8 cellular contexts compared by ENCODE assay signal in the genomic region with DNA sequence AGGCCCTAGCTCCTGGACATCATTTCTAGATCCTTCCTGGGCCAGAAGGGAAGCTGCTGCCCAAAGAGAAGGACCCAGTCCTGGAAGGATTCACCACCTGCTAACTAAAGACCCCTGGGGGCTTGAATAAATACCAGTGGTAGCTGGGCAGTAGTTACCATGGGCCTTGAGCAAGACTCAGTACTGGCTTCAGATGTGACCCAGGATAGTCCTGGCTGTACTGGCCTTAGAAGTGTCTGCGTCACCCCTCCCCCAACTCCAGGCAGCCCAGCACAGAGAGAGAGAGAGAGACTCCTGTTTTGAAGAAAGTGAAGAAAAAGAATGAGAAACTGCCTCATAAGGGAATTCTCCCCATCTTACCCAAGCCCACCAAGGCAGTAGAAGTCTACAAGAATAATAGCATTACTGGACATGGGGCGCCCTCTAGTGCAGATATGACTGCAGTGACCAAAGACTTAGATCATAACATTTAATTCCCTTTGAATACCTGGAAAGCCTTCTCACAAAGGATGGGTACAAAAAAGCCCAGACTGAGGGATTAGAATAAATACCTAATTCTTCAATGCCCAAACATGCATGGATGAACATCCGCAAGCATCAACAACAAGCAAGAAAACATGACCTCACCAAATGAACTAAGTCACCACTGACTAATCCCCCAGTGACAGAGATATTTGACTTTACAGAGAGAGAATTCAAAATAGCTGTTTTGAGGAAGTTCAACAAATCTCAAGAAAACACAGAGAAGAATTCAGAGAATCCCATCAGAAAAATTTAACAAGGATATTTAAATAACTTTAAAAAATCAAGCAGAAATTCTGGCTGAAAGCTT.
A peak's percentile ranks its signal among the peaks of the same experiment; 100 is the strongest.
DNase-seq lines count a peak whose midpoint lies in the region; ATAC-seq and TF ChIP-seq lines count a peak whose summit lies in the region.

No MANE protein-coding gene starts in this region.

- H3K36me3 ChIP-seq in gastrocnemius medialis, result no peaks in the 10 kb centered on the region

- H3K4me3 Mint-ChIP-seq in activated CD8-positive, alpha-beta memory T cell treated with anti-CD3 and anti-CD28 coated beads, Interleukin-2, amount 10 ng/mL, durations not matched to agents 7 days and 5 days, result no peak overlapping the region

- no peak overlapping the region for H3K4me3 ChIP-seq in gastrocnemius medialis

- intact Hi-C loops in gastrocnemius medialis (cut with DNase I; ENCODE audit: low total_unique reads), result loop anchor here (10.0 kb wide), 1 partner anchor 797 kb away; no protein-coding TSS in a partner anchor

- in situ Hi-C loops in gastrocnemius medialis (cut with MboI; ENCODE audit: low sequenced_read_pairs in 4 of 4), result no loop called here

- no peaks in the 10 kb centered on the region for H3K27me3 ChIP-seq in gastrocnemius medialis

- TF ChIP-seq CTCF in gastrocnemius medialis (IDR thresholded peaks at IDR 0.05 in 4 of 5, conservative IDR thresholded peaks at IDR 0.05 in 1 of 5), result peak in 4 of 5 experiments; percentile 14 to 34 (median 24)

- no peak overlapping the region for H3K27ac Mint-ChIP-seq in activated CD8-positive, alpha-beta memory T cell treated with anti-CD3 and anti-CD28 coated beads, Interleukin-2, amount 10 ng/mL, durations not matched to agents 7 days and 5 days

- DNase-seq in EH (ENCODE audit: low read depth) (peak; percentile 47), NCI-H524 treated with DMSO at 0.1 percent for 48 hours (lab: John Stamatoyannopoulos, UW) (peak; percentile 31), foreskin melanocyte (peak; percentile 32), gastrocnemius medialis (no peak), NCI-H1048 (lab: John Stamatoyannopoulos, UW) (no peak)
- peak; percentile 57 for DNase-seq in activated CD8-positive, alpha-beta memory T cell treated with anti-CD3 and anti-CD28 coated beads, Interleukin-2, amount 10 ng/mL, durations not matched to agents 7 days and 5 days

- no peaks in the 10 kb centered on the region for H3K9me3 ChIP-seq in gastrocnemius medialis

- H3K9me3 Mint-ChIP-seq in activated CD8-positive, alpha-beta memory T cell treated with anti-CD3 and anti-CD28 coated beads, Interleukin-2, amount 10 ng/mL, durations not matched to agents 7 days and 5 days (ENCODE audit: low read depth), result no peaks in the 10 kb centered on the region

- peaks cover 12% of the 10 kb centered on the region for H3K27me3 Mint-ChIP-seq in activated CD8-positive, alpha-beta memory T cell treated with anti-CD3 and anti-CD28 coated beads, Interleukin-2, amount 10 ng/mL, durations not matched to agents 7 days and 5 days

- TF ChIP-seq POLR2A in gastrocnemius medialis (IDR thresholded peaks at IDR 0.05), result no peak

- no peaks in the 10 kb centered on the region for H3K36me3 Mint-ChIP-seq in activated CD8-positive, alpha-beta memory T cell treated with anti-CD3 and anti-CD28 coated beads, Interleukin-2, amount 10 ng/mL, durations not matched to agents 7 days and 5 days

- CTCF ChIA-PET in activated CD8-positive, alpha-beta memory T cell treated with anti-CD3 and anti-CD28 coated beads, Interleukin-2, amount 10 ng/mL, durations not matched to agents 7 days and 5 days (lab: Charles Lee), result interaction anchor here (0.6 to 1.9 kb wide), 14 partner anchors 17 to 797 kb away, joined by 3 to 7 read pairs (median 3); no protein-coding TSS in a partner anchor

- ATAC-seq in HG02938 (IDR thresholded peaks at IDR 0.05; ENCODE audit: unreplicated experiment) (peak; percentile 56), gastrocnemius medialis (no peak), HG03378 (IDR thresholded peaks at IDR 0.05; ENCODE audit: unreplicated experiment) (no peak)
- no peak for ATAC-seq in activated CD8-positive, alpha-beta memory T cell treated with anti-CD3 and anti-CD28 coated beads, Interleukin-2, amount 10 ng/mL, durations not matched to agents 7 days and 5 days

- H3K4me1 Mint-ChIP-seq in activated CD8-positive, alpha-beta memory T cell treated with anti-CD3 and anti-CD28 coated beads, Interleukin-2, amount 10 ng/mL, durations not matched to agents 7 days and 5 days, result peaks cover 3% of the 10 kb centered on the region

- no peak overlapping the region for H3K27ac ChIP-seq in gastrocnemius medialis

- no peaks in the 10 kb centered on the region for H3K4me1 ChIP-seq in gastrocnemius medialis

Comparison
In these comparisons a context has a peak if more than half of its experiments do, and no peak if none do; other contexts are left out.
1. DNase-seq: peak in EH (single experiment), NCI-H524 treated with DMSO at 0.1 percent for 48 hours (single experiment), activated CD8-positive, alpha-beta memory T cell treated with anti-CD3 and anti-CD28 coated beads, Interleukin-2, amount 10 ng/mL, durations not matched to agents 7 days and 5 days (single experiment) and foreskin melanocyte (single experiment); none in gastrocnemius medialis (0 of 2) and NCI-H1048 (single experiment).